In genomic region chr3:77203876-77204275, GRCh38 we compare ENCODE assay signal across 29 cellular contexts.
"Had no signal": no experiment of that assay in that cellular context is flagged by ENCODE, and none has a peak within 500 bp of the region (broad histone marks: within the 10 kb centered on the region; RNA-seq: fewer than 3 reads in every experiment).

No MANE protein-coding gene starts in this region.

- H3K4me3 ChIP-seq: neural progenitor cell, ovary, psoas muscle, right lobe of liver, sigmoid colon, suprapubic skin, thoracic aorta, thyroid gland, tibial nerve, upper lobe of left lung, vagina had no signal

- H3K79me2 ChIP-seq: parathyroid adenoma had no signal

- H3K36me3 ChIP-seq: neural progenitor cell, ovary, right lobe of liver, sigmoid colon, suprapubic skin, thoracic aorta, thyroid gland, tibial nerve, upper lobe of left lung, vagina had no signal

- H3K9ac ChIP-seq: neural progenitor cell, parathyroid adenoma had no signal

- ATAC-seq: naive thymus-derived CD8-positive, alpha-beta T cell; natural killer cell treated with Interleukin-12 subunit alpha and Interleukin-12 subunit beta and Interleukin-15 and Interleukin-18, amount 100 ng/mL, for 72 hours; psoas muscle; right cardiac atrium; right lobe of liver; stimulated activated memory B cell treated with anti-CD40 and anti-IgM and Interleukin-4, amounts not matched to agents 10 μg/mL and 1 μg/mL and 100 μg/mL, for 72 hours; stimulated activated naive CD8-positive, alpha-beta T cell treated with anti-CD3 and anti-CD28 coated beads, Interleukin-15, amount 100 ng/mL, for 72 hours; stimulated activated naive CD8-positive, alpha-beta T cell treated with anti-CD3 and anti-CD28 coated beads, Interleukin-15, Interleukin-2, amounts not matched to agents 100 U/mL and 50 U/mL, for 24 hours had no signal

- H3K9me3 ChIP-seq: ovary, psoas muscle, right lobe of liver, sigmoid colon, suprapubic skin, thoracic aorta, thyroid gland, tibial nerve, upper lobe of left lung, vagina had no signal

- H3K27me3 ChIP-seq: neural progenitor cell, ovary, right lobe of liver, sigmoid colon, suprapubic skin, thyroid gland, tibial nerve, upper lobe of left lung, vagina had no signal

- H2AFZ ChIP-seq: neural progenitor cell, parathyroid adenoma had no signal

- H3K4me2 ChIP-seq: neural progenitor cell had no signal

- FAIRE-seq: small intestine, urothelium cell line had no signal

- DNase-seq: naive thymus-derived CD8-positive, alpha-beta T cell; occipital lobe; ovary; posterior cingulate gyrus; psoas muscle; right cardiac atrium; right lobe of liver; sigmoid colon; small intestine; stimulated activated CD4-positive, alpha-beta T cell treated with anti-CD3 and anti-CD28 coated beads, Interleukin-15, amount 100 ng/mL, for 24 hours; stimulated activated CD4-positive, alpha-beta T cell treated with anti-CD3 and anti-CD28 coated beads, Interleukin-4, amount 100 ng/mL, for 1 hour; stimulated activated CD4-positive, alpha-beta T cell treated with anti-CD3 and anti-CD28 coated beads, Interleukin-4, amount 100 ng/mL, for 4 hours; stimulated activated CD8-positive, alpha-beta memory T cell treated with anti-CD3 and anti-CD28 coated beads, Interleukin-4, amount 100 ng/mL, for 48 hours; stimulated activated naive CD4-positive, alpha-beta T cell; stimulated activated naive CD8-positive, alpha-beta T cell treated with anti-CD3 and anti-CD28 coated beads, Interleukin-15, amount 100 ng/mL, for 72 hours; stimulated activated naive CD8-positive, alpha-beta T cell treated with anti-CD3 and anti-CD28 coated beads, Interleukin-15, Interleukin-2, amounts not matched to agents 100 U/mL and 50 U/mL, for 24 hours; substantia nigra; thyroid gland; trophoblast cell; upper lobe of left lung had no signal

- H3K4me1 ChIP-seq: neural progenitor cell, parathyroid adenoma, psoas muscle, right lobe of liver, sigmoid colon, suprapubic skin, thyroid gland, tibial nerve, upper lobe of left lung, vagina had no signal

- H3K27ac ChIP-seq: neural progenitor cell, ovary, parathyroid adenoma, psoas muscle, right lobe of liver, sigmoid colon, suprapubic skin, thoracic aorta, thyroid gland, tibial nerve, upper lobe of left lung, vagina had no signal
